ENCODE assay signal across 10 cellular contexts in genomic region chr19:16397791-16398529, GRCh38.
DNase-seq lines count a peak whose midpoint lies in the region; ATAC-seq lines count a peak whose summit lies in the region.
"Had no signal": no experiment of that assay in that cellular context is flagged by ENCODE, and none has a peak within 500 bp of the region (broad histone marks: within the 10 kb centered on the region; RNA-seq: fewer than 3 reads in every experiment).

No MANE protein-coding gene starts in this region.

- peaks cover 11 to 56% (median 46%) of the 10 kb centered on the region in 5 donors for H3K4me1 ChIP-seq in subcutaneous abdominal adipose tissue (ENCODE audit: control insufficient read depth in 5 of 5, insufficient read depth in 5 of 5, low read length in 5 of 5)

- H3K27ac ChIP-seq in subcutaneous abdominal adipose tissue (ENCODE audit: low read depth, low read length) = peak overlapping the region; percentile 80

- peak; percentile 19 for DNase-seq in NCI-H460 (ENCODE audit: extremely low read depth, low read depth)
- peak; percentile 74 to 78 for DNase-seq in dermis microvascular lymphatic vessel endothelial cell (ENCODE audit: low read depth in 2 of 2)
- DNase-seq in midbrain (lab: John Stamatoyannopoulos, UW) = peak; percentile 17
- DNase-seq in HCEC 1CT = no peak
- DNase-seq in NCI-H2029 (lab: John Stamatoyannopoulos, UW) = no peak
- DNase-seq in iPS-NIHi11 (ENCODE audit: low spot score) = no peak
- DNase-seq: activated CD8-positive, alpha-beta memory T cell treated with anti-CD3 and anti-CD28 coated beads, Interleukin-2, amount 50 U/mL, for 4 hours; Karpas-422 had no signal

- H3K9ac ChIP-seq in subcutaneous abdominal adipose tissue (ENCODE audit: low read length in 5 of 5) = peak overlapping the region in 2 of 5 donors; percentile 10 to 19

- no peak for ATAC-seq in GM18909 (IDR thresholded peaks at IDR 0.05; ENCODE audit: poor library complexity, unreplicated experiment)

- no peaks in the 10 kb centered on the region for H3K27me3 ChIP-seq in subcutaneous abdominal adipose tissue (ENCODE audit: control insufficient read depth in 5 of 5, insufficient read depth in 4 of 5, low read length in 5 of 5)

- H3K36me3 ChIP-seq in subcutaneous abdominal adipose tissue (ENCODE audit: control insufficient read depth in 5 of 5, insufficient read depth in 5 of 5, low read length in 5 of 5) = peaks cover 0 to 26% (median 20%) of the 10 kb centered on the region in 5 donors

- peaks cover 0 to 4% (median 0%) of the 10 kb centered on the region in 5 donors for H3K9me3 ChIP-seq in subcutaneous abdominal adipose tissue (ENCODE audit: control insufficient read depth in 5 of 5, low read length in 5 of 5)

- H3K4me3 ChIP-seq in subcutaneous abdominal adipose tissue (ENCODE audit: low read depth in 1 of 5, low read length in 5 of 5) = no peak overlapping the region

Comparison
In these comparisons a context has a peak if more than half of its experiments do, and no peak if none do; other contexts are left out.
1. DNase-seq: peak in NCI-H460 (single experiment), dermis microvascular lymphatic vessel endothelial cell (2 of 2) and midbrain (single experiment); none in HCEC 1CT (single experiment), NCI-H2029 (single experiment) and iPS-NIHi11 (single experiment).